ENCODE assay signal across 12 cellular contexts in genomic region chr5:150140830-150141229, GRCh38. TPM values are rescaled to one million over a fixed set of nuclear protein-coding genes. Genes with fewer than 3 reads are reported as not detected.
A peak's percentile ranks its signal among the peaks of the same experiment; 100 is the strongest.
DNase-seq lines count a peak whose midpoint lies in the region; ATAC-seq, FAIRE-seq and TF ChIP-seq lines count a peak whose summit lies in the region.
"Had no signal": no experiment of that assay in that cellular context is flagged by ENCODE, and none has a peak within 500 bp of the region (broad histone marks: within the 10 kb centered on the region; RNA-seq: fewer than 3 reads in every experiment).

No MANE protein-coding gene starts in this region.

- CTCF ChIA-PET in K562 (lab: Yijun Ruan, JAX; ENCODE audit: low intra/inter-chr PET ratio) = interaction anchor here (0.5 kb wide), 1 partner anchor 71 kb away, joined by 3 read pairs; no protein-coding TSS in a partner anchor
- CTCF ChIA-PET in Calu3 (lab: Charles Lee) = no interaction called here

- H3K36me3 ChIP-seq in DND-41 (ENCODE audit: insufficient read depth, low read length) = no peaks in the 10 kb centered on the region
- no peaks in the 10 kb centered on the region for H3K36me3 ChIP-seq in K562 (ENCODE audit: control insufficient read depth, insufficient read depth, low read length)
- no peaks in the 10 kb centered on the region for H3K36me3 ChIP-seq in smooth muscle cell (ENCODE audit: low read depth)

- DNase-seq in DND-41 (no peak), K562 (ENCODE audit: extremely low read depth in 1 of 4, low spot score in 3 of 4) (no peak), smooth muscle cell (lab: John Stamatoyannopoulos, UW; ENCODE audit: unreplicated experiment) (no peak), T-helper 1 cell (no peak), NCI-H1105 treated with DMSO at 0.1 percent for 48 hours (lab: John Stamatoyannopoulos, UW) (no peak), Calu3 (no peak)
- DNase-seq: anterior cingulate cortex; Karpas-422; naive thymus-derived CD4-positive, alpha-beta T cell; NCI-H510A had no signal

- H3K4me3 ChIP-seq in DND-41 (ENCODE audit: low read depth in 1 of 2, low read length in 2 of 2) (no peak overlapping the region), K562 (no peak overlapping the region), smooth muscle cell (no peak overlapping the region)

- H3K27ac ChIP-seq in DND-41 (ENCODE audit: low read length) (no peak overlapping the region), K562 (ENCODE audit: extremely low read depth, low read depth, low read length) (no peak overlapping the region), layer of hippocampus (ENCODE audit: low read depth, low read length) (peak overlapping the region; percentile 71), smooth muscle cell (ENCODE audit: low read depth) (peak overlapping the region; percentile 100)

- TF ChIP-seq POLR2A in K562 (conservative IDR thresholded peaks at IDR 0.05) = no peak

- TF ChIP-seq RAD21 in K562 (CRISPR knock-in tag; conservative IDR thresholded peaks at IDR 0.05 in 1 of 2, IDR thresholded peaks at IDR 0.05 in 1 of 2) = no peak

- no peak for FAIRE-seq in K562 (lab: Jason Lieb, UNC)

- 42% methylated on average over 11 of the region's 11 CpGs for WGBS in K562 (ENCODE audit: insufficient coverage, low coverage, missing lambda C conversion rate)
- 37% methylated on average over 11 of the region's 11 CpGs for WGBS in smooth muscle cell (ENCODE audit: low lambda C conversion rate)

- no peak overlapping the region for H2AFZ ChIP-seq in DND-41 (ENCODE audit: low read depth, low read length)
- no peak overlapping the region for H2AFZ ChIP-seq in K562 (ENCODE audit: low read depth, low read length)
- no peak overlapping the region for H2AFZ ChIP-seq in smooth muscle cell (ENCODE audit: low read depth)

- no peaks in the 10 kb centered on the region for H3K9me3 Mint-ChIP-seq in Calu3 (ENCODE audit: low read depth, unreplicated experiment)
- H3K9me3 Mint-ChIP-seq: naive thymus-derived CD4-positive, alpha-beta T cell had no signal

- in situ Hi-C loops in K562 (cut with MboI) = no loop called here

- POLR2A ChIA-PET in K562 (lab: Yijun Ruan, JAX) = no interaction called here

- TF ChIP-seq CTCF in DND-41 (IDR thresholded peaks at IDR 0.05; ENCODE audit: borderline replicate concordance, extremely low read depth, low read length, poor library complexity, severe bottlenecking) = no peak
- no peak for TF ChIP-seq CTCF in K562 (IDR thresholded peaks at IDR 0.05 in 2 of 3, conservative IDR thresholded peaks at IDR 0.05 in 1 of 3; ENCODE audit: insufficient read depth in 2 of 3, low read depth in 1 of 3, low read length in 3 of 3)
- TF ChIP-seq CTCF in smooth muscle cell (IDR thresholded peaks at IDR 0.05; ENCODE audit: borderline replicate concordance, insufficient read depth, poor library complexity, severe bottlenecking) = no peak
- no peak for TF ChIP-seq CTCF in Calu3 (IDR thresholded peaks at IDR 0.05; ENCODE audit: unreplicated experiment)

- H3K79me2 ChIP-seq in DND-41 (ENCODE audit: insufficient read depth, low read length) (no peaks in the 10 kb centered on the region), K562 (ENCODE audit: control insufficient read depth, insufficient read depth, low read length) (no peaks in the 10 kb centered on the region), smooth muscle cell (ENCODE audit: low read depth) (peaks cover 43% of the 10 kb centered on the region)

- H3K4me1 ChIP-seq in DND-41 (ENCODE audit: insufficient read depth, low read length) (no peaks in the 10 kb centered on the region), K562 (replicated peaks in 1 of 2; ENCODE audit: control insufficient read depth in 2 of 2, insufficient read depth in 2 of 2, low read length in 2 of 2) (peaks cover 30 to 40% of the 10 kb centered on the region in 2 experiments), smooth muscle cell (ENCODE audit: low read depth) (peaks cover 89% of the 10 kb centered on the region)

- H3K9ac ChIP-seq in DND-41 (ENCODE audit: low read depth, low read length) = no peak overlapping the region
- no peak overlapping the region for H3K9ac ChIP-seq in K562 (ENCODE audit: insufficient read depth in 1 of 2, low read depth in 2 of 2, low read length in 2 of 2)
- H3K9ac ChIP-seq in smooth muscle cell (ENCODE audit: low read depth) = peak overlapping the region; percentile 96

- H3K4me1 Mint-ChIP-seq in Calu3 (ENCODE audit: low read depth, unreplicated experiment) = peaks cover 15% of the 10 kb centered on the region

- peaks cover 45% of the 10 kb centered on the region for H3K27me3 Mint-ChIP-seq in Calu3 (ENCODE audit: unreplicated experiment)
- H3K27me3 Mint-ChIP-seq: naive thymus-derived CD4-positive, alpha-beta T cell had no signal

- no peaks in the 10 kb centered on the region for H3K9me1 ChIP-seq in K562 (ENCODE audit: control insufficient read depth, insufficient read depth, low read length)

- H4K20me1 ChIP-seq in DND-41 (ENCODE audit: insufficient read depth, low read length) = 0 out of 2 replicates have a peak, but pooled peaks cover 5% of the 10 kb centered on the region
- no peaks in the 10 kb centered on the region for H4K20me1 ChIP-seq in K562 (replicated peaks; ENCODE audit: control insufficient read depth, insufficient read depth, low read length)
- peaks cover under 1% of the 10 kb centered on the region for H4K20me1 ChIP-seq in smooth muscle cell (ENCODE audit: low read depth)

- TF ChIP-seq EP300 in K562 (IDR thresholded peaks at IDR 0.05; ENCODE audit: low read length) = no peak

- H3K4me2 ChIP-seq in DND-41 (ENCODE audit: insufficient read depth, low read length) (no peak overlapping the region), K562 (ENCODE audit: insufficient read depth, low read length) (no peak overlapping the region), smooth muscle cell (peak overlapping the region; percentile 76)

- peaks cover 5% of the 10 kb centered on the region for H3K36me3 Mint-ChIP-seq in Calu3 (ENCODE audit: insufficient read depth, unreplicated experiment)
- H3K36me3 Mint-ChIP-seq: naive thymus-derived CD4-positive, alpha-beta T cell had no signal

- BruUV-seq in K562 (replicated peaks; lab: Mats Ljungman, UMichigan) (no TSS peak), Calu3 (replicated peaks; lab: Mats Ljungman, UMichigan) (no TSS peak)

- ATAC-seq in DND-41 (ENCODE audit: insufficient read depth, low read depth) (0 out of 3 replicates have a peak, but pooled peaks have one; percentile 34), K562 (no peak), GM19455 (IDR thresholded peaks at IDR 0.05; ENCODE audit: unreplicated experiment) (no peak)
- ATAC-seq: naive thymus-derived CD4-positive, alpha-beta T cell had no signal

- H3K27ac Mint-ChIP-seq in Calu3 (ENCODE audit: unreplicated experiment) = no peak overlapping the region
- H3K27ac Mint-ChIP-seq: naive thymus-derived CD4-positive, alpha-beta T cell had no signal

- no peak overlapping the region for H3K4me3 Mint-ChIP-seq in Calu3 (ENCODE audit: low read depth, unreplicated experiment)
- H3K4me3 Mint-ChIP-seq: naive thymus-derived CD4-positive, alpha-beta T cell had no signal

- peaks cover 38% of the 10 kb centered on the region for H3F3A ChIP-seq in smooth muscle cell (ENCODE audit: low read depth)

- H3K9me3 ChIP-seq in DND-41 (ENCODE audit: insufficient read depth, low read length, severe bottlenecking) (no peaks in the 10 kb centered on the region), K562 (replicated peaks; ENCODE audit: control insufficient read depth, insufficient read depth, low read depth, low read length) (no peaks in the 10 kb centered on the region), smooth muscle cell (replicated peaks; ENCODE audit: low read depth) (no peaks in the 10 kb centered on the region)

- intact Hi-C loops in K562 (cut with micrococcal nuclease) (no loop called here), Calu3 (cut with micrococcal nuclease; ENCODE audit: unreplicated experiment) (no loop called here)

- H3K27me3 ChIP-seq in DND-41 (ENCODE audit: insufficient read depth, low read length, poor library complexity) = no peaks in the 10 kb centered on the region
- peaks cover 0 to 16% of the 10 kb centered on the region in 2 experiments; a peak in 2 of 5 replicates for H3K27me3 ChIP-seq in K562 (ENCODE audit: control insufficient read depth in 2 of 2, insufficient read depth in 2 of 2, low read length in 2 of 2)
- no peaks in the 10 kb centered on the region for H3K27me3 ChIP-seq in layer of hippocampus (ENCODE audit: control insufficient read depth, insufficient read depth, low read length)
- H3K27me3 ChIP-seq in smooth muscle cell (ENCODE audit: low read depth) = no peaks in the 10 kb centered on the region

RNA-seq across cellular contexts. Expression of gene PDGFRB, which starts 14.8 kb away (rescaled TPM):
- total RNA-seq in K562 (2011; cell fraction: chromatin; rRNA removed; ENCODE audit: low replicate concordance) = 2.1 and 7.7 TPM in 2 replicates
- total RNA-seq in K562 (2011; cell fraction: nucleolus; rRNA removed) = 1.8 and 5.2 TPM in 2 replicates
- total RNA-seq in K562 (2011; cell fraction: nucleoplasm; rRNA removed) = 3.0 and 3.6 TPM in 2 replicates
- total RNA-seq in K562 (2014; rRNA removed) = 0.09 TPM in 1 of 2 replicates, not detected in the other
- total RNA-seq in K562 (2014; rRNA removed; fragmentation: Illumina TruSeq; extraction: Trizol) = 0.07 and 0.13 TPM in 2 replicates
- not detected in 2 replicates for total RNA-seq in K562 (2015; rRNA removed; fragmentation: Illumina TruSeq; extraction: Trizol)
- 0.51 and 0.86 TPM in 2 replicates for total RNA-seq in K562 (2021)
- 1.1 and 1.5 TPM in 2 replicates for polyA plus RNA-seq in K562 (2011; rRNA removed)
- 0.71 and 1.6 TPM in 2 replicates for polyA plus RNA-seq in K562 (2011; cell fraction: cytosol; rRNA removed)
- polyA plus RNA-seq in K562 (2011; cell fraction: nucleus; rRNA removed) = 2.5 and 3.8 TPM in 2 replicates
- polyA plus RNA-seq in K562 (2012) = 0.14 and 0.29 TPM in 2 replicates
- 0.03 and 0.09 TPM in 2 replicates for polyA plus RNA-seq in K562 (2014; fragmentation: Illumina TruSeq; extraction: Trizol)
- not detected for polyA plus RNA-seq in K562 (2014; fragmentation: Nextera tagmentation; extraction: Ambion mirVana)
- 0.01 and 0.07 TPM in 2 replicates for polyA plus RNA-seq in K562 (2014; rRNA removed)
- polyA minus RNA-seq in K562 (2011; rRNA and poly(A)+ RNA removed) = 0.48 and 1.0 TPM in 2 replicates
- 2.6 and 3.1 TPM in 2 replicates for polyA minus RNA-seq in K562 (2011; cell fraction: cytosol; rRNA and poly(A)+ RNA removed)
- 1.5 and 3.9 TPM in 2 replicates for polyA minus RNA-seq in K562 (2011; cell fraction: nucleus; rRNA and poly(A)+ RNA removed)
- total RNA-seq in smooth muscle cell = 362 and 370 TPM in 2 replicates
- 390 and 522 TPM in 2 replicates for polyA plus RNA-seq in smooth muscle cell
- total RNA-seq in Calu3 (2022) = not detected in 2 replicates

RNA-seq across cellular contexts. Expression of gene CDX1, which starts 25.7 kb away (rescaled TPM):
- total RNA-seq in K562 (2011; cell fraction: chromatin; rRNA removed; ENCODE audit: low replicate concordance) = not detected in 2 replicates
- not detected in 2 replicates for total RNA-seq in K562 (2011; cell fraction: nucleolus; rRNA removed)
- total RNA-seq in K562 (2011; cell fraction: nucleoplasm; rRNA removed) = not detected in 2 replicates
- total RNA-seq in K562 (2014; rRNA removed) (not detected in 2 replicates), K562 (2014; rRNA removed; fragmentation: Illumina TruSeq; extraction: Trizol) (not detected in 2 replicates), K562 (2015; rRNA removed; fragmentation: Illumina TruSeq; extraction: Trizol) (not detected in 2 replicates), K562 (2021) (0.16 TPM in 1 of 2 replicates, not detected in the other), smooth muscle cell (1.4 and 3.9 TPM in 2 replicates), Calu3 (2022) (not detected in 2 replicates)
- polyA plus RNA-seq in K562 (2011; rRNA removed) (0.06 TPM in 1 of 2 replicates, not detected in the other), K562 (2014; fragmentation: Illumina TruSeq; extraction: Trizol) (not detected in 2 replicates), K562 (2014; fragmentation: Nextera tagmentation; extraction: Ambion mirVana) (not detected), K562 (2014; rRNA removed) (not detected in 2 replicates), smooth muscle cell (5.0 and 8.5 TPM in 2 replicates)
- not detected in 2 replicates for polyA plus RNA-seq in K562 (2011; cell fraction: cytosol; rRNA removed)
- polyA plus RNA-seq in K562 (2011; cell fraction: nucleus; rRNA removed) = not detected in 2 replicates
- polyA plus RNA-seq in K562 (2012) = not detected in 2 replicates
- polyA minus RNA-seq in K562 (2011; rRNA and poly(A)+ RNA removed) = not detected in 2 replicates
- polyA minus RNA-seq in K562 (2011; cell fraction: cytosol; rRNA and poly(A)+ RNA removed) = not detected in 2 replicates
- not detected in 2 replicates for polyA minus RNA-seq in K562 (2011; cell fraction: nucleus; rRNA and poly(A)+ RNA removed)
- total RNA-seq: naive thymus-derived CD4-positive, alpha-beta T cell had no signal
- polyA plus RNA-seq: naive thymus-derived CD4-positive, alpha-beta T cell had no signal

RNA-seq across cellular contexts. Expression of gene SLC6A7, which starts 49.0 kb away (rescaled TPM):
- not detected in 2 replicates for total RNA-seq in K562 (2011; cell fraction: chromatin; rRNA removed; ENCODE audit: low replicate concordance)
- total RNA-seq in K562 (2011; cell fraction: nucleolus; rRNA removed) = not detected in 2 replicates
- not detected in 2 replicates for total RNA-seq in K562 (2011; cell fraction: nucleoplasm; rRNA removed)
- total RNA-seq in K562 (2014; rRNA removed) (not detected in 2 replicates), K562 (2014; rRNA removed; fragmentation: Illumina TruSeq; extraction: Trizol) (not detected in 2 replicates), K562 (2015; rRNA removed; fragmentation: Illumina TruSeq; extraction: Trizol) (not detected in 2 replicates), K562 (2021) (not detected in 2 replicates), smooth muscle cell (not detected in 2 replicates), Calu3 (2022) (not detected in 2 replicates)
- polyA plus RNA-seq in K562 (2011; rRNA removed) (not detected in 2 replicates), K562 (2014; fragmentation: Illumina TruSeq; extraction: Trizol) (not detected in 2 replicates), K562 (2014; fragmentation: Nextera tagmentation; extraction: Ambion mirVana) (not detected), K562 (2014; rRNA removed) (not detected in 2 replicates), smooth muscle cell (0.10 TPM in 1 of 2 replicates, not detected in the other)
- polyA plus RNA-seq in K562 (2011; cell fraction: cytosol; rRNA removed) = not detected in 2 replicates
- polyA plus RNA-seq in K562 (2011; cell fraction: nucleus; rRNA removed) = not detected in 2 replicates
- not detected in 2 replicates for polyA plus RNA-seq in K562 (2012)
- polyA minus RNA-seq in K562 (2011; rRNA and poly(A)+ RNA removed) = not detected in 2 replicates
- not detected in 2 replicates for polyA minus RNA-seq in K562 (2011; cell fraction: cytosol; rRNA and poly(A)+ RNA removed)
- not detected in 2 replicates for polyA minus RNA-seq in K562 (2011; cell fraction: nucleus; rRNA and poly(A)+ RNA removed)
- total RNA-seq: naive thymus-derived CD4-positive, alpha-beta T cell had no signal
- polyA plus RNA-seq: naive thymus-derived CD4-positive, alpha-beta T cell had no signal

RNA-seq across cellular contexts. Expression of gene CSF1R, which starts 54.5 kb away (rescaled TPM):
- total RNA-seq in K562 (2011; cell fraction: chromatin; rRNA removed; ENCODE audit: low replicate concordance) = not detected in 2 replicates
- total RNA-seq in K562 (2011; cell fraction: nucleolus; rRNA removed) = not detected in 2 replicates
- not detected in 2 replicates for total RNA-seq in K562 (2011; cell fraction: nucleoplasm; rRNA removed)
- total RNA-seq in K562 (2014; rRNA removed) = not detected in 2 replicates
- total RNA-seq in K562 (2014; rRNA removed; fragmentation: Illumina TruSeq; extraction: Trizol) = not detected in 2 replicates
- not detected in 2 replicates for total RNA-seq in K562 (2015; rRNA removed; fragmentation: Illumina TruSeq; extraction: Trizol)
- 0.20 and 0.22 TPM in 2 replicates for total RNA-seq in K562 (2021)
- polyA plus RNA-seq in K562 (2011; rRNA removed) = 0.03 TPM in 1 of 2 replicates, not detected in the other
- 0.03 TPM in 1 of 2 replicates, not detected in the other for polyA plus RNA-seq in K562 (2011; cell fraction: cytosol; rRNA removed)
- 0.13 TPM in 1 of 2 replicates, not detected in the other for polyA plus RNA-seq in K562 (2011; cell fraction: nucleus; rRNA removed)
- polyA plus RNA-seq in K562 (2012) = 0.12 TPM in 1 of 2 replicates, not detected in the other
- not detected in 2 replicates for polyA plus RNA-seq in K562 (2014; fragmentation: Illumina TruSeq; extraction: Trizol)
- polyA plus RNA-seq in K562 (2014; fragmentation: Nextera tagmentation; extraction: Ambion mirVana) = not detected
- 0.64 TPM in 1 of 2 replicates, not detected in the other for polyA plus RNA-seq in K562 (2014; rRNA removed)
- 0.39 TPM in 1 of 2 replicates, not detected in the other for polyA minus RNA-seq in K562 (2011; rRNA and poly(A)+ RNA removed)
- polyA minus RNA-seq in K562 (2011; cell fraction: cytosol; rRNA and poly(A)+ RNA removed) = not detected in 2 replicates
- not detected in 2 replicates for polyA minus RNA-seq in K562 (2011; cell fraction: nucleus; rRNA and poly(A)+ RNA removed)
- 3.9 and 6.2 TPM in 2 replicates for total RNA-seq in smooth muscle cell
- 2.2 and 12.9 TPM in 2 replicates for polyA plus RNA-seq in smooth muscle cell
- not detected in 2 replicates for total RNA-seq in Calu3 (2022)

Comparison
In these comparisons a context has a peak if more than half of its experiments do, and no peak if none do; other contexts are left out.
1. H3K27ac ChIP-seq: peak in layer of hippocampus (single experiment) and smooth muscle cell (single experiment); none in DND-41 (single experiment) and K562 (single experiment).
2. RNA of gene PDGFRB, which starts 14.8 kb away (total RNA-seq): 362 to 370 TPM in smooth muscle cell; not detected in Calu3 and 0.07 to 7.7 TPM in K562; every median in the first group is over 10 times any median in the second.